24 cellular contexts compared by ENCODE assay signal in genomic region chr4:177239475-177239874, GRCh38.
"Had no signal": no experiment of that assay in that cellular context is flagged by ENCODE, and none has a peak within 500 bp of the region (broad histone marks: within the 10 kb centered on the region; RNA-seq: fewer than 3 reads in every experiment).

No MANE protein-coding gene starts in this region.

- ATAC-seq: activated CD8-positive, alpha-beta T cell treated with anti-CD3 and anti-CD28 coated beads, Interleukin-2, amount 10 ng/mL, durations not matched to agents 7 days and 5 days; Panc1; WTC11 had no signal

- H3K4me3 ChIP-seq: cardiac muscle cell, SJCRH30 had no signal

- H3K4me1 Mint-ChIP-seq: brain, WTC11 had no signal

- H3K4me1 ChIP-seq: SJCRH30 had no signal

- H3K27me3 ChIP-seq: cardiac muscle cell, SJCRH30 had no signal

- DNase-seq: activated CD4-positive, alpha-beta T cell treated with anti-CD3 and anti-CD28 coated beads for 48 hours; activated CD4-positive, alpha-beta T cell treated with anti-CD3 and anti-CD28 coated beads, Interleukin-2, amount 50 U/mL, for 4 hours; activated CD4-positive, CD25-positive, alpha-beta regulatory T cell treated with anti-CD3 and anti-CD28 coated beads, Interleukin-2, amount 50 U/mL, for 72 hours; activated CD8-positive, alpha-beta memory T cell treated with anti-CD3 and anti-CD28 coated beads, Interleukin-2, amount 50 U/mL, for 48 hours; activated CD8-positive, alpha-beta T cell treated with anti-CD3 and anti-CD28 coated beads, Interleukin-2, amount 10 ng/mL, durations not matched to agents 7 days and 5 days; activated naive CD4-positive, alpha-beta T cell treated with anti-CD3 and anti-CD28 coated beads, Interleukin-2, amount 50 U/mL, for 16 hours; activated naive CD8-positive, alpha-beta T cell treated with anti-CD3 and anti-CD28 coated beads, Interleukin-2, amount 10 ng/mL, durations not matched to agents 7 days and 5 days; activated T-cell treated with anti-CD3 and anti-CD28 coated beads, Interleukin-2, amount 50 U/mL, for 1 hour; aorta; KBM-7; NCI-H1092; NCI-H1417; NCI-H1930; NCI-H345; NCI-H510A; Right ventricle myocardium superior; SJCRH30; T-helper 9 cell had no signal

- H3K27ac Mint-ChIP-seq: activated CD8-positive, alpha-beta T cell treated with anti-CD3 and anti-CD28 coated beads, Interleukin-2, amount 10 ng/mL, durations not matched to agents 7 days and 5 days; activated naive CD8-positive, alpha-beta T cell treated with anti-CD3 and anti-CD28 coated beads, Interleukin-2, amount 10 ng/mL, durations not matched to agents 7 days and 5 days; brain; T-helper 1 cell treated with Interleukin-12 subunit alpha and Interleukin-12 subunit beta and Interleukin-4 antibody, amounts not matched to agents 30 μg/mL and 1 μg/mL, for 36 hours; WTC11 had no signal

- H3K36me3 ChIP-seq: cardiac muscle cell, SJCRH30 had no signal

- H3K4me3 Mint-ChIP-seq: activated CD8-positive, alpha-beta T cell treated with anti-CD3 and anti-CD28 coated beads, Interleukin-2, amount 10 ng/mL, durations not matched to agents 7 days and 5 days; activated naive CD8-positive, alpha-beta T cell treated with anti-CD3 and anti-CD28 coated beads, Interleukin-2, amount 10 ng/mL, durations not matched to agents 7 days and 5 days; brain; T-helper 1 cell treated with Interleukin-12 subunit alpha and Interleukin-12 subunit beta and Interleukin-4 antibody, amounts not matched to agents 30 μg/mL and 1 μg/mL, for 36 hours; WTC11 had no signal

- H3K9me3 ChIP-seq: SJCRH30 had no signal

- H3K36me3 Mint-ChIP-seq: brain, WTC11 had no signal

- H3K27ac ChIP-seq: cardiac muscle cell, RWPE1, SJCRH30 had no signal
